In genomic region chr6:68108243-68108835, GRCh38 we compare ENCODE assay signal across 8 cellular contexts.
A peak's percentile ranks its signal among the peaks of the same experiment; 100 is the strongest.
DNase-seq lines count a peak whose midpoint lies in the region; ATAC-seq and TF ChIP-seq lines count a peak whose summit lies in the region.

No MANE protein-coding gene starts in this region.

- TF ChIP-seq CTCF in GM12865 (IDR thresholded peaks at IDR 0.05; ENCODE audit: insufficient read depth, low read depth, low read length, missing control alignments), result no peak

- DNase-seq in GM12865 (ENCODE audit: low read depth), result peak; percentile 13
- DNase-seq in astrocyte of the hippocampus (ENCODE audit: low read depth, low spot score), result peak; percentile 25
- DNase-seq in DMS 273 treated with DMSO at 0.1 percent for 48 hours (lab: John Stamatoyannopoulos, UW), result no peak
- no peak for DNase-seq in retina
- no peak for DNase-seq in HK-2 (ENCODE audit: unreplicated experiment)
- DNase-seq in NCI-H748 (lab: John Stamatoyannopoulos, UW; ENCODE audit: unreplicated experiment), result no peak

- ATAC-seq in GM21717 (IDR thresholded peaks at IDR 0.05; ENCODE audit: unreplicated experiment) (peak; percentile 92), HG03439 (IDR thresholded peaks at IDR 0.05; ENCODE audit: unreplicated experiment) (peak; percentile 49)

- H3K4me3 ChIP-seq in GM12865 (ENCODE audit: low read depth, low read length), result no peak overlapping the region

Comparison
In these comparisons a context has a peak if more than half of its experiments do, and no peak if none do; other contexts are left out.
1. DNase-seq: peak in GM12865 (single experiment) and astrocyte of the hippocampus (single experiment); none in DMS 273 treated with DMSO at 0.1 percent for 48 hours (single experiment), retina (single experiment), HK-2 (single experiment) and NCI-H748 (single experiment).